In genomic region chr14:99982449-99983250, GRCh38 we compare ENCODE assay signal across 8 cellular contexts.
DNase-seq lines count a peak whose midpoint lies in the region; ATAC-seq and TF ChIP-seq lines count a peak whose summit lies in the region.

No MANE protein-coding gene starts in this region.

- POLR2A ChIA-PET in activated CD8-positive, alpha-beta T cell treated with anti-CD3 and anti-CD28 coated beads for 36 hours (lab: Charles Lee), result interaction anchor here (0.9 to 1.6 kb wide), 4 partner anchors 12 to 125 kb away, joined by 3 to 5 read pairs (median 4); no protein-coding TSS in a partner anchor

- CTCF ChIA-PET in activated CD8-positive, alpha-beta T cell treated with anti-CD3 and anti-CD28 coated beads for 36 hours (lab: Charles Lee), result interaction anchor here (0.7 to 6.2 kb wide), 49 partner anchors 8 to 395 kb away, joined by 3 to 63 read pairs (median 4); partner anchors contain the start of gene EVL

- H3K27me3 ChIP-seq in endocrine pancreas (ENCODE audit: control insufficient read depth, insufficient read depth, low read length), result no peaks in the 10 kb centered on the region

- H3K27me3 Mint-ChIP-seq in activated CD8-positive, alpha-beta T cell treated with anti-CD3 and anti-CD28 coated beads for 36 hours, result no peaks in the 10 kb centered on the region

- ATAC-seq in GM18520 (IDR thresholded peaks at IDR 0.05; ENCODE audit: unreplicated experiment) (peak; percentile 50), HG03469 (IDR thresholded peaks at IDR 0.05; ENCODE audit: unreplicated experiment) (peak; percentile 58)
- ATAC-seq in activated CD8-positive, alpha-beta T cell treated with anti-CD3 and anti-CD28 coated beads for 36 hours, result peak; percentile 100

- peaks cover 3% of the 10 kb centered on the region for H3K4me1 ChIP-seq in endocrine pancreas (ENCODE audit: control insufficient read depth, insufficient read depth, low read length)

- H3K4me1 Mint-ChIP-seq in activated CD8-positive, alpha-beta T cell treated with anti-CD3 and anti-CD28 coated beads for 36 hours (ENCODE audit: low read depth), result peaks cover 16% of the 10 kb centered on the region

- H3K36me3 Mint-ChIP-seq in activated CD8-positive, alpha-beta T cell treated with anti-CD3 and anti-CD28 coated beads for 36 hours (ENCODE audit: low read depth), result no peaks in the 10 kb centered on the region

- H3K9ac ChIP-seq in endocrine pancreas (ENCODE audit: control insufficient read depth, insufficient read depth, low read length), result no peak overlapping the region

- DNase-seq in AG08395 (ENCODE audit: low spot score) (peak; percentile 79), NCI-H82 treated with DMSO at 0.1 percent for 48 hours (lab: John Stamatoyannopoulos, UW; ENCODE audit: unreplicated experiment) (peak; percentile 41), mucosa of gallbladder (ENCODE audit: low spot score) (peak; percentile 54)
- peak; percentile 68 for DNase-seq in activated CD8-positive, alpha-beta T cell treated with anti-CD3 and anti-CD28 coated beads for 36 hours
- peak; percentile 39 for DNase-seq in stimulated activated naive CD4-positive, alpha-beta T cell treated with Interleukin-2 at 50 U/mL for 16 hours (lab: John Stamatoyannopoulos, UW)

- H3K4me3 ChIP-seq in endocrine pancreas (ENCODE audit: control insufficient read depth, insufficient read depth, low read length), result peak overlapping the region; percentile 59

- peak; percentile 96 for TF ChIP-seq CTCF in activated CD8-positive, alpha-beta T cell treated with anti-CD3 and anti-CD28 coated beads for 36 hours (IDR thresholded peaks at IDR 0.05)

- H3K36me3 ChIP-seq in endocrine pancreas (ENCODE audit: control insufficient read depth, insufficient read depth, low read length), result no peaks in the 10 kb centered on the region

- intact Hi-C loops in activated CD8-positive, alpha-beta T cell treated with anti-CD3 and anti-CD28 coated beads for 36 hours (cut with micrococcal nuclease), result loop anchor here (2.0 to 5.0 kb wide), 3 partner anchors 85 to 210 kb away; partner anchors contain the start of gene EVL

- no peak overlapping the region for H3K4me3 Mint-ChIP-seq in activated CD8-positive, alpha-beta T cell treated with anti-CD3 and anti-CD28 coated beads for 36 hours

- H3K9me3 ChIP-seq in endocrine pancreas (ENCODE audit: control insufficient read depth, low read length), result no peaks in the 10 kb centered on the region

- peaks cover 3% of the 10 kb centered on the region for H3K9me3 Mint-ChIP-seq in activated CD8-positive, alpha-beta T cell treated with anti-CD3 and anti-CD28 coated beads for 36 hours

- H3K27ac Mint-ChIP-seq in activated CD8-positive, alpha-beta T cell treated with anti-CD3 and anti-CD28 coated beads for 36 hours, result no peak overlapping the region

Comparison
In these comparisons a context has a peak if more than half of its experiments do, and no peak if none do; other contexts are left out.
1. Peak in every context shown above with its lines: DNase-seq, ATAC-seq and H3K4me3 ChIP-seq.
2. ATAC-seq: peak in every context shown above with its lines; median percentile 100 in activated CD8-positive, alpha-beta T cell treated with anti-CD3 and anti-CD28 coated beads for 36 hours; 58 in HG03469; 50 in GM18520.